In the genomic region with DNA sequence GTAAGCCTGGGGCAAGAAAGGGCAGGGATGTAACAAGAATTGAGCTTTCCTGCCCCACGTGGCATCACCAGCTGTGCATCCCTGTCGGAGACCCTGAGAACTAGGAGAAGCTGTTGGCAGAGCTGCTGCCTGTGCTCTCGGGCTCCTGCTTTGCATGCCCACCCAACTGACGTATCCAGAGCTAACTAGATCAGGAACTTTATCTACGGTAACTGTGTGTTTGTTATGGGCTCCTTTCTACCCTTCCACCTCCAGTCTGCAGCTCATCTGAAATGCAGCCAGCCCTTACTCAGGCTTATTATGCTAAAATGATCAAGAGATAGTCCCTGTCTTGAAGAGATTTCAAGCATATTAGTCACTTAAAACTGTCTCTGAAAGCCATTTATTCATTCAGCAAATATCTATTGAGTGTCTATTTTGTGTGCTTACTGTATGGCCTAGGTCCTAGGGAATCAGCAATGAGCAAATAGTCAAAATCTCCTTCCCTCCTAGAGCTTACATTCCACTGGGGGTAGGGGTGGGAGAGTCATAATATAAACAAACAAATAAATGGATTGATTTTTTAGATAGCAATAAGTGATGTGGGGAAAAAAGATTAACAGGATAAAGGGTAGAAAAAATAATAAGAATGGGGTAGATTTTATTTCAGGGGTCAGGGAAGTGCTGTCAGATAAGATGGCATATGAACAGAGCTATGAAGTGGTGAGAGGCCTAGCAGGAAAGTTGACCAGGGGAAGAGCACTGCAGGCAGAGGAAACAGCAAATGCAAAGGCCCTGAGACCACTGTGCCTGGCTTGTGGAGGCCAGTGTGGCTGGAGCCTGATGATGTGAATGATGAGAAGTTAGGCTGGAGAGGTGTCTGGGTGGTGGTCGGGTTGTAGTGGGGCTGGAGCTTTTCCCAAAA, we compare ENCODE assay signal across 1 cellular context.
TF ChIP-seq lines count a peak whose summit lies in the region.

No MANE protein-coding gene starts in this region.

TF ChIP-seq in SK-N-SH treated with all-trans-retinoic acid at 6 μM for 48 hours, 23 proteins besides CTCF, POLR2A, EP300 and RAD21 (continued from another document):
- TF ChIP-seq, protein P1, sequence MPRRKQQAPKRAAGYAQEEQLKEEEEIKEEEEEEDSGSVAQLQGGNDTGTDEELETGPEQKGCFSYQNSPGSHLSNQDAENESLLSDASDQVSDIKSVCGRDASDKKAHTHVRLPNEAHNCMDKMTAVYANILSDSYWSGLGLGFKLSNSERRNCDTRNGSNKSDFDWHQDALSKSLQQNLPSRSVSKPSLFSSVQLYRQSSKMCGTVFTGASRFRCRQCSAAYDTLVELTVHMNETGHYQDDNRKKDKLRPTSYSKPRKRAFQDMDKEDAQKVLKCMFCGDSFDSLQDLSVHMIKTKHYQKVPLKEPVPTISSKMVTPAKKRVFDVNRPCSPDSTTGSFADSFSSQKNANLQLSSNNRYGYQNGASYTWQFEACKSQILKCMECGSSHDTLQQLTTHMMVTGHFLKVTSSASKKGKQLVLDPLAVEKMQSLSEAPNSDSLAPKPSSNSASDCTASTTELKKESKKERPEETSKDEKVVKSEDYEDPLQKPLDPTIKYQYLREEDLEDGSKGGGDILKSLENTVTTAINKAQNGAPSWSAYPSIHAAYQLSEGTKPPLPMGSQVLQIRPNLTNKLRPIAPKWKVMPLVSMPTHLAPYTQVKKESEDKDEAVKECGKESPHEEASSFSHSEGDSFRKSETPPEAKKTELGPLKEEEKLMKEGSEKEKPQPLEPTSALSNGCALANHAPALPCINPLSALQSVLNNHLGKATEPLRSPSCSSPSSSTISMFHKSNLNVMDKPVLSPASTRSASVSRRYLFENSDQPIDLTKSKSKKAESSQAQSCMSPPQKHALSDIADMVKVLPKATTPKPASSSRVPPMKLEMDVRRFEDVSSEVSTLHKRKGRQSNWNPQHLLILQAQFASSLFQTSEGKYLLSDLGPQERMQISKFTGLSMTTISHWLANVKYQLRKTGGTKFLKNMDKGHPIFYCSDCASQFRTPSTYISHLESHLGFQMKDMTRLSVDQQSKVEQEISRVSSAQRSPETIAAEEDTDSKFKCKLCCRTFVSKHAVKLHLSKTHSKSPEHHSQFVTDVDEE (CRISPR knock-in tag; IDR thresholded peaks at IDR 0.05): no peak
- no peak for TF ChIP-seq TOX (CRISPR knock-in tag; IDR thresholded peaks at IDR 0.05; ENCODE audit: borderline replicate concordance)
- peak; percentile 86 for TF ChIP-seq ISL1 (CRISPR knock-in tag; IDR thresholded peaks at IDR 0.05)
- TF ChIP-seq ZFP30 (CRISPR knock-in tag; IDR thresholded peaks at IDR 0.05): no peak
- no peak for TF ChIP-seq BACH2 (CRISPR knock-in tag; IDR thresholded peaks at IDR 0.05; ENCODE audit: borderline replicate concordance)
- TF ChIP-seq ZNF70 (CRISPR knock-in tag; IDR thresholded peaks at IDR 0.05): no peak
- TF ChIP-seq PPARA (CRISPR knock-in tag; IDR thresholded peaks at IDR 0.05; ENCODE audit: borderline replicate concordance): no peak
- TF ChIP-seq ESRRG (CRISPR knock-in tag; IDR thresholded peaks at IDR 0.05): no peak
- no peak for TF ChIP-seq ZNF565 (CRISPR knock-in tag; conservative IDR thresholded peaks at IDR 0.05; ENCODE audit: low read depth)
